In genomic region chr3:58217209-58217811, GRCh38 we compare ENCODE assay signal across 8 cellular contexts. TPM values are rescaled to one million over a fixed set of nuclear protein-coding genes. Genes with fewer than 3 reads are reported as not detected.
DNase-seq lines count a peak whose midpoint lies in the region; ATAC-seq and TF ChIP-seq lines count a peak whose summit lies in the region.

No MANE protein-coding gene starts in this region.

- DNase-seq in GM03348 (ENCODE audit: low spot score) (peak; percentile 75), NCI-H526 treated with DMSO at 0.1 percent for 48 hours (lab: John Stamatoyannopoulos, UW) (peak; percentile 31), ecto neural progenitor cell (ENCODE audit: low spot score) (peak; percentile 82), lung (ENCODE audit: low spot score) (peak; percentile 65)
- peak; percentile 60 to 65 for DNase-seq in activated CD4-positive, alpha-beta T cell treated with anti-CD3 and anti-CD28 coated beads, Interleukin-2, amount 50 U/mL, for 48 hours
- peak; percentile 34 to 37 for DNase-seq in stimulated activated CD8-positive, alpha-beta memory T cell treated with anti-CD3 and anti-CD28 coated beads, Interleukin-2, amount 100 ng/mL, for 48 hours (ENCODE audit: low read depth in 2 of 2)

- H3K4me3 ChIP-seq in lung, result no peak overlapping the region

- no peaks in the 10 kb centered on the region for H3K27me3 ChIP-seq in lung (ENCODE audit: control insufficient read depth, insufficient read depth)

- peak; percentile 27 for ATAC-seq in HG02623 (IDR thresholded peaks at IDR 0.05; ENCODE audit: unreplicated experiment)
- peak; percentile 88 for ATAC-seq in lung (ENCODE audit: insufficient read depth, low FRiP score)
- ATAC-seq in GM19035 (IDR thresholded peaks at IDR 0.05; ENCODE audit: unreplicated experiment), result no peak

- H3K4me1 ChIP-seq in lung (ENCODE audit: control insufficient read depth in 2 of 2, insufficient read depth in 2 of 2, low read length in 2 of 2), result peaks cover 0 to 4% of the 10 kb centered on the region in 2 donors

- H3K36me3 ChIP-seq in lung (ENCODE audit: control insufficient read depth in 2 of 2, insufficient read depth in 2 of 2, low read length in 2 of 2), result no peaks in the 10 kb centered on the region

- H3K27ac ChIP-seq in lung (ENCODE audit: low read depth in 1 of 2, low read length in 1 of 2), result peak overlapping the region in 1 of 2 donors; percentile 1

- TF ChIP-seq CTCF in lung (IDR thresholded peaks at IDR 0.05; ENCODE audit: control extremely low read depth, extremely low read depth), result peak; percentile 77

- WGBS in lung, 2 donors, result 5 to 12% methylated on average over 15 of the region's 15 CpGs

- H3K9me3 ChIP-seq in lung (ENCODE audit: control insufficient read depth in 2 of 2, insufficient read depth in 1 of 2, low read length in 1 of 2), result no peaks in the 10 kb centered on the region

RNA-seq across cellular contexts. Expression of gene DNASE1L3, which starts 6.5 kb away (rescaled TPM):
- 1 to 10 TPM; 1.2 to 2.2 TPM for total RNA-seq in lung
- 10 to 100 TPM in 1 of 2 donors, 1 to 10 TPM in 1; 2.5 to 10.7 TPM for polyA plus RNA-seq in lung

RNA-seq across cellular contexts. Expression of gene ABHD6, which starts 20.3 kb away (rescaled TPM):
- total RNA-seq in lung, result 10 to 100 TPM; 11.7 to 14.1 TPM
- polyA plus RNA-seq in lung, result 1 to 10 TPM; 5.2 to 9.7 TPM

Comparison
In these comparisons a context has a peak if more than half of its experiments do, and no peak if none do; other contexts are left out.
1. DNase-seq: peak in every context shown above with its lines; median percentile 82 in ecto neural progenitor cell; 75 in GM03348; 65 in lung; 62 in activated CD4-positive, alpha-beta T cell treated with anti-CD3 and anti-CD28 coated beads, Interleukin-2, amount 50 U/mL, for 48 hours; 36 in stimulated activated CD8-positive, alpha-beta memory T cell treated with anti-CD3 and anti-CD28 coated beads, Interleukin-2, amount 100 ng/mL, for 48 hours; 31 in NCI-H526 treated with DMSO at 0.1 percent for 48 hours.